ENCODE assay signal across 8 cellular contexts in the genomic region with DNA sequence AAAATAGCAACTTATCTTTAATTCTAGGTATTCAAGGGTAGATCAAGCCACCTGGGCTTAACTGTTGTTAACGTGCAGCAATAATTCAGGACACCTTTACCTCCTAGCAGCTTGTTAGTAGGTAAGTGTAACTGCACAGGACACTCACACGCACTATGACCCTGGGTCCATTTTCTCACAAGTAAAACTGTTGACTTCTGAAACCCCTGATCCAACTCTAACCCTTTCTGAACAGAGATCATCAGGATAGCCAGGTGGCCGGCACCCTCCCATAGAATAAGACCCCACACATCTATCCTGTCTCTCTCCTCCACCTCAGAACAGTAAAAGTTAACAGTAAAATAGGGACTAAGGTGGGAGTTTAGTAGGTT. TPM values are rescaled to one million over a fixed set of nuclear protein-coding genes. Genes with fewer than 3 reads are reported as not detected.
DNase-seq lines count a peak whose midpoint lies in the region; ATAC-seq, FAIRE-seq and TF ChIP-seq lines count a peak whose summit lies in the region.

No MANE protein-coding gene starts in this region.

- intact Hi-C loops in activated CD4-positive, alpha-beta memory T cell treated with anti-CD3 and anti-CD28 coated beads for 36 hours (cut with micrococcal nuclease): no loop called here

- no peaks in the 10 kb centered on the region for H3K9me3 Mint-ChIP-seq in activated CD4-positive, alpha-beta memory T cell treated with anti-CD3 and anti-CD28 coated beads for 36 hours

- DNase-seq in activated CD4-positive, alpha-beta memory T cell treated with anti-CD3 and anti-CD28 coated beads for 36 hours: no peak
- DNase-seq in keratinocyte (ENCODE audit: low read depth, low spot score) (no peak), C1 segment of cervical spinal cord (lab: John Stamatoyannopoulos, UW) (no peak), NCI-H1092 (lab: John Stamatoyannopoulos, UW) (no peak)
- no peak for DNase-seq in activated effector memory CD4-positive, alpha-beta T cell treated with anti-CD3 and anti-CD28 coated beads, Interleukin-2, amount 50 U/mL, for 16 hours

- H3K27ac ChIP-seq in ACC112 (ENCODE audit: low read depth, low read length) (no peak overlapping the region), keratinocyte (ENCODE audit: control insufficient read depth, insufficient read depth, low read length) (peak overlapping the region; percentile 33)

- H3K4me1 Mint-ChIP-seq in activated CD4-positive, alpha-beta memory T cell treated with anti-CD3 and anti-CD28 coated beads for 36 hours (ENCODE audit: low read depth): peaks cover 20% of the 10 kb centered on the region

- TF ChIP-seq CTCF in keratinocyte (optimal IDR thresholded peaks at IDR 0.05 in 1 of 3, IDR thresholded peaks at IDR 0.05 in 1 of 3, conservative IDR thresholded peaks at IDR 0.05 in 1 of 3; ENCODE audit: extremely low read depth in 1 of 3, insufficient read depth in 2 of 3, low read length in 3 of 3): no peak

- CTCF ChIA-PET in activated CD4-positive, alpha-beta memory T cell treated with anti-CD3 and anti-CD28 coated beads for 36 hours (lab: Charles Lee): interaction anchor here (1.0 kb wide), 1 partner anchor 243 kb away, joined by 3 read pairs; no protein-coding TSS in a partner anchor

- peaks cover 6% of the 10 kb centered on the region for H3K4me1 ChIP-seq in ACC112 (ENCODE audit: control insufficient read depth, insufficient read depth, low read length, unreplicated experiment)
- peaks cover 24% of the 10 kb centered on the region for H3K4me1 ChIP-seq in keratinocyte (ENCODE audit: control insufficient read depth, extremely low read depth, insufficient read depth, low read length)

- H3K4me3 ChIP-seq in ACC112 (ENCODE audit: low read depth, low read length) (peak overlapping the region; percentile 89), keratinocyte (ENCODE audit: control insufficient read depth in 2 of 3, extremely low read depth in 1 of 3, insufficient read depth in 2 of 3, low read depth in 1 of 3, low read length in 3 of 3) (peak overlapping the region; percentile 49 to 93 (median 82))

- H3K27me3 Mint-ChIP-seq in activated CD4-positive, alpha-beta memory T cell treated with anti-CD3 and anti-CD28 coated beads for 36 hours: peaks cover 2% of the 10 kb centered on the region

- peak overlapping the region; percentile 74 for H3K9ac ChIP-seq in keratinocyte (ENCODE audit: control insufficient read depth, extremely low read depth, insufficient read depth, low read length)

- FAIRE-seq in keratinocyte (lab: Jason Lieb, UNC): no peak

- H3K4me3 Mint-ChIP-seq in activated CD4-positive, alpha-beta memory T cell treated with anti-CD3 and anti-CD28 coated beads for 36 hours: peak overlapping the region; percentile 99

- POLR2A ChIA-PET in activated CD4-positive, alpha-beta memory T cell treated with anti-CD3 and anti-CD28 coated beads for 36 hours (lab: Charles Lee): no interaction called here

- H3K79me2 ChIP-seq in ACC112 (ENCODE audit: control insufficient read depth, insufficient read depth, low read length, unreplicated experiment): peaks cover 12% of the 10 kb centered on the region
- peaks cover 8% of the 10 kb centered on the region for H3K79me2 ChIP-seq in keratinocyte (ENCODE audit: control insufficient read depth, insufficient read depth, low read length)

- dilution Hi-C loops in keratinocyte (cut with MboI; ENCODE audit: extremely low pct_ligation_motif_present, low sequenced_read_pairs): no loop called here

- H3K9me1 ChIP-seq in keratinocyte (ENCODE audit: control insufficient read depth, extremely low read depth, insufficient read depth, low read length): no peaks in the 10 kb centered on the region

- H3K27me3 ChIP-seq in ACC112 (ENCODE audit: insufficient read depth, low read length) (peaks cover 9% of the 10 kb centered on the region; the same call in 1 of the 2 replicates), keratinocyte (ENCODE audit: control insufficient read depth, extremely low read depth, insufficient read depth, low read length) (peaks cover 6% of the 10 kb centered on the region)

- no peak overlapping the region for H3K27ac Mint-ChIP-seq in activated CD4-positive, alpha-beta memory T cell treated with anti-CD3 and anti-CD28 coated beads for 36 hours

- no peaks in the 10 kb centered on the region for H3K9me3 ChIP-seq in keratinocyte (ENCODE audit: control insufficient read depth, low read depth, low read length)

- peak overlapping the region; percentile 97 for H3K4me2 ChIP-seq in keratinocyte (ENCODE audit: control insufficient read depth, extremely low read depth, insufficient read depth, low read depth, low read length)

- ATAC-seq in GM21447 (IDR thresholded peaks at IDR 0.05; ENCODE audit: unreplicated experiment) (peak; percentile 2), HG03571 (IDR thresholded peaks at IDR 0.05; ENCODE audit: unreplicated experiment) (no peak)

- no peaks in the 10 kb centered on the region for H4K20me1 ChIP-seq in keratinocyte (ENCODE audit: control insufficient read depth, extremely low read depth, insufficient read depth, low read length)

- peaks cover 6% of the 10 kb centered on the region; the same call in 1 of the 2 replicates for H3K36me3 ChIP-seq in ACC112 (ENCODE audit: insufficient read depth, low read length)
- no peaks in the 10 kb centered on the region for H3K36me3 ChIP-seq in keratinocyte (ENCODE audit: control insufficient read depth in 2 of 2, extremely low read depth in 1 of 2, insufficient read depth in 2 of 2, low read length in 2 of 2)

- H3K36me3 Mint-ChIP-seq in activated CD4-positive, alpha-beta memory T cell treated with anti-CD3 and anti-CD28 coated beads for 36 hours: peaks cover 12% of the 10 kb centered on the region

- peak overlapping the region; percentile 94 for H2AFZ ChIP-seq in ACC112 (ENCODE audit: low read length, unreplicated experiment)
- H2AFZ ChIP-seq in keratinocyte (ENCODE audit: control insufficient read depth, low read length): peak overlapping the region; percentile 97

RNA-seq across cellular contexts. Expression of a gene that starts 0.6 kb away (rescaled TPM):
- total RNA-seq in activated CD4-positive, alpha-beta memory T cell treated with anti-CD3 and anti-CD28 coated beads for 36 hours: 10 to 100 TPM; 38.4 to 47.1 TPM
- 1.0 to 7.1 TPM (median 4.9 TPM) in 3 replicates for polyA plus RNA-seq in keratinocyte
- polyA plus RNA-seq in keratinocyte (2011; ENCODE audit: low read depth): not detected
- polyA plus RNA-seq in keratinocyte (2011; cell fraction: cytosol; rRNA removed): 0.87 and 1.5 TPM in 2 replicates
- 0.36 and 0.51 TPM in 2 replicates for polyA plus RNA-seq in keratinocyte (2011; cell fraction: nucleus; rRNA removed)
- polyA plus RNA-seq in keratinocyte (2012; ENCODE audit: low replicate concordance): 0.11 and 5.5 TPM in 2 replicates
- polyA minus RNA-seq in keratinocyte: 0.13 to 2.1 TPM (median 1.7 TPM) in 3 replicates
- polyA minus RNA-seq in keratinocyte (2011; cell fraction: cytosol; rRNA and poly(A)+ RNA removed): 3.1 TPM
- 0.42 and 0.78 TPM in 2 replicates for polyA minus RNA-seq in keratinocyte (2011; cell fraction: nucleus; rRNA and poly(A)+ RNA removed)

RNA-seq across cellular contexts. Expression of a gene that starts 11.5 kb away (rescaled TPM):
- total RNA-seq in activated CD4-positive, alpha-beta memory T cell treated with anti-CD3 and anti-CD28 coated beads for 36 hours: not detected
- not detected in 3 replicates for polyA plus RNA-seq in keratinocyte
- not detected for polyA plus RNA-seq in keratinocyte (2011; ENCODE audit: low read depth)
- polyA plus RNA-seq in keratinocyte (2011; cell fraction: cytosol; rRNA removed): not detected in 2 replicates
- not detected in 2 replicates for polyA plus RNA-seq in keratinocyte (2011; cell fraction: nucleus; rRNA removed)
- polyA plus RNA-seq in keratinocyte (2012; ENCODE audit: low replicate concordance): not detected in 2 replicates
- not detected in 3 replicates for polyA minus RNA-seq in keratinocyte
- polyA minus RNA-seq in keratinocyte (2011; cell fraction: cytosol; rRNA and poly(A)+ RNA removed): not detected
- not detected in 2 replicates for polyA minus RNA-seq in keratinocyte (2011; cell fraction: nucleus; rRNA and poly(A)+ RNA removed)
